ENCODE assay signal across 14 cellular contexts in the genomic region with DNA sequence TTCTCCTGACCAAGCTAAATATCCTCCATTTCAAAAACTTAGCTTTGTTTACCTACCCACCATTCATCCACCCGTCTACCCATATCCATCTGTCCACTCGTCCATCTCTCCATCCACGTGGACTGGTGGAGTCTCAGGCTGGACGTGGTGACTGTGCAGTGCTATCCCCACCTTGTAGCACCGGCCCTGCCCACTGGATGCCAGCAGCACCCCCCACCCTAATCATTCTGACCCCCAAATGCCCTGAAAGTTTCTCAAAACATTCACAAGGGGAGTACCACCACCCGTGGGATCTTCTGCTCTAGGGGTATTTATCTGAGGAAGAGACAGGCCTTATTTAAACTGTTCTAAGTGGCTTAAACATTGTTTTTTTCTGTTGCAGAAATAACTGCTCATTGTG.
"Had no signal": no experiment of that assay in that cellular context is flagged by ENCODE, and none has a peak within 500 bp of the region (broad histone marks: within the 10 kb centered on the region; RNA-seq: fewer than 3 reads in every experiment).

No MANE protein-coding gene starts in this region.

- H3K27me3 Mint-ChIP-seq: progenitor cell of endocrine pancreas had no signal

- H3K36me3 ChIP-seq: right atrium auricular region had no signal

- H3K27ac Mint-ChIP-seq: progenitor cell of endocrine pancreas had no signal

- H3K9me3 ChIP-seq: heart right ventricle, lower lobe of right lung, neutrophil, right atrium auricular region, suprapubic skin had no signal

- ATAC-seq: heart right ventricle, lower lobe of right lung had no signal

- H3K27ac ChIP-seq: heart right ventricle, lower lobe of right lung, neutrophil, right atrium auricular region, SK-N-MC, skin epidermis, suprapubic skin had no signal

- H3K27me3 ChIP-seq: heart right ventricle, neutrophil, right atrium auricular region, suprapubic skin had no signal

- DNase-seq: activated naive CD4-positive, alpha-beta T cell; dermis blood vessel endothelial cell; heart right ventricle; lower lobe of right lung; T-helper 9 cell; trophoblast cell had no signal

- H3K4me3 ChIP-seq: heart right ventricle, lower lobe of right lung, right atrium auricular region, SK-N-MC, skin epidermis, suprapubic skin had no signal

- FAIRE-seq: astrocyte, frontal cortex had no signal
